In genomic region chr19:34220472-34221063, GRCh38 we compare ENCODE assay signal across 8 cellular contexts. TPM values are rescaled to one million over a fixed set of nuclear protein-coding genes. Genes with fewer than 3 reads are reported as not detected.
DNase-seq lines count a peak whose midpoint lies in the region; ATAC-seq, FAIRE-seq and TF ChIP-seq lines count a peak whose summit lies in the region.

No MANE protein-coding gene starts in this region.

- WGBS in tibial nerve, 2 donors = 67 to 68% methylated on average over 4 of the region's 4 CpGs

- no peaks in the 10 kb centered on the region for H3K27me3 ChIP-seq in endothelial cell of umbilical vein (ENCODE audit: control insufficient read depth in 2 of 2, insufficient read depth in 2 of 2, low read length in 2 of 2)
- H3K27me3 ChIP-seq in naive thymus-derived CD4-positive, alpha-beta T cell (ENCODE audit: control insufficient read depth in 2 of 2, insufficient read depth in 2 of 2, low read length in 2 of 2) = no peaks in the 10 kb centered on the region
- H3K27me3 ChIP-seq in tibial nerve = no peaks in the 10 kb centered on the region

- no peak for TF ChIP-seq POLR2A in endothelial cell of umbilical vein (IDR thresholded peaks at IDR 0.05; ENCODE audit: low read depth, low read length)
- no peak for TF ChIP-seq POLR2A in tibial nerve (IDR thresholded peaks at IDR 0.05)

- peak; percentile 38 for ATAC-seq in activated CD8-positive, alpha-beta T cell treated with anti-CD3 and anti-CD28 coated beads, Interleukin-2, amount 10 ng/mL, durations not matched to agents 7 days and 5 days
- ATAC-seq in naive thymus-derived CD4-positive, alpha-beta T cell = no peak
- no peak for ATAC-seq in HG02973 (IDR thresholded peaks at IDR 0.05; ENCODE audit: unreplicated experiment)

- TF ChIP-seq CTCF in endothelial cell of umbilical vein (IDR thresholded peaks at IDR 0.05; ENCODE audit: extremely low read depth in 1 of 2, insufficient read depth in 1 of 2, low read depth in 1 of 2, low read length in 2 of 2) (peak; percentile 72 to 76), tibial nerve (IDR thresholded peaks at IDR 0.05) (peak; percentile 46 to 65 (median 51))

- H3K9me1 ChIP-seq in endothelial cell of umbilical vein (replicated peaks; ENCODE audit: control insufficient read depth, extremely low read depth, insufficient read depth, low read length) = no peaks in the 10 kb centered on the region

- H3K9ac ChIP-seq in endothelial cell of umbilical vein (replicated peaks; ENCODE audit: extremely low read depth, insufficient read depth, low read length) = no peak overlapping the region

- H3K4me3 Mint-ChIP-seq in activated CD8-positive, alpha-beta T cell treated with anti-CD3 and anti-CD28 coated beads, Interleukin-2, amount 10 ng/mL, durations not matched to agents 7 days and 5 days = no peak overlapping the region
- peak overlapping the region in 4 of 10 donors; percentile 3 to 29 (median 10) for H3K4me3 Mint-ChIP-seq in naive thymus-derived CD4-positive, alpha-beta T cell

- CTCF ChIA-PET in HEK293T (lab: Yijun Ruan, JAX) (interaction anchor here (1.1 kb wide), 1 partner anchor 25 kb away, joined by 3 read pairs; no protein-coding TSS in a partner anchor), endothelial cell of umbilical vein (lab: Charles Lee) (interaction anchor here (0.7 to 1.6 kb wide), 4 partner anchors 12 to 135 kb away, joined by 3 to 18 read pairs (median 3); no protein-coding TSS in a partner anchor)
- CTCF ChIA-PET in activated CD8-positive, alpha-beta T cell treated with anti-CD3 and anti-CD28 coated beads, Interleukin-2, amount 10 ng/mL, durations not matched to agents 7 days and 5 days (lab: Charles Lee) = interaction anchor here (0.7 to 1.5 kb wide), 9 partner anchors 8 to 114 kb away, joined by 3 to 7 read pairs (median 4); no protein-coding TSS in a partner anchor
- CTCF ChIA-PET in naive thymus-derived CD4-positive, alpha-beta T cell (lab: Charles Lee) = interaction anchor here (0.7 to 1.0 kb wide), 5 partner anchors 10 to 239 kb away, joined by 3 to 6 read pairs (median 4); no protein-coding TSS in a partner anchor

- dilution Hi-C loops in endothelial cell of umbilical vein (cut with MboI; ENCODE audit: extremely low pct_ligation_motif_present, low sequenced_read_pairs) = no loop called here

- no peaks in the 10 kb centered on the region for H3K9me3 Mint-ChIP-seq in activated CD8-positive, alpha-beta T cell treated with anti-CD3 and anti-CD28 coated beads, Interleukin-2, amount 10 ng/mL, durations not matched to agents 7 days and 5 days (ENCODE audit: insufficient read depth)
- H3K9me3 Mint-ChIP-seq in naive thymus-derived CD4-positive, alpha-beta T cell = no peaks in the 10 kb centered on the region

- H3K36me3 Mint-ChIP-seq in activated CD8-positive, alpha-beta T cell treated with anti-CD3 and anti-CD28 coated beads, Interleukin-2, amount 10 ng/mL, durations not matched to agents 7 days and 5 days (ENCODE audit: low read depth) = peaks cover 75% of the 10 kb centered on the region
- H3K36me3 Mint-ChIP-seq in naive thymus-derived CD4-positive, alpha-beta T cell = peaks cover 14 to 52% (median 42%) of the 10 kb centered on the region in 5 donors

- no peaks in the 10 kb centered on the region for H4K20me1 ChIP-seq in endothelial cell of umbilical vein (replicated peaks; ENCODE audit: control insufficient read depth, extremely low read depth, insufficient read depth, low read length)

- H3K4me2 ChIP-seq in endothelial cell of umbilical vein (ENCODE audit: insufficient read depth, low read length) = no peak overlapping the region

- intact Hi-C loops in endothelial cell of umbilical vein (cut with micrococcal nuclease) = loop anchor here (1.0 kb wide), 2 partner anchors 116 to 126 kb away; no protein-coding TSS in a partner anchor
- intact Hi-C loops in naive thymus-derived CD4-positive, alpha-beta T cell (cut with micrococcal nuclease) = loop anchor here (1.0 kb wide), 2 partner anchors 48 to 99 kb away; partner anchors contain the start of gene LSM14A (in 1 of the 2)

- no peaks in the 10 kb centered on the region for H3K9me3 ChIP-seq in endothelial cell of umbilical vein (replicated peaks; ENCODE audit: control insufficient read depth, insufficient read depth, low read length)
- no peaks in the 10 kb centered on the region for H3K9me3 ChIP-seq in naive thymus-derived CD4-positive, alpha-beta T cell (ENCODE audit: control insufficient read depth in 2 of 3, low read length in 3 of 3)
- no peaks in the 10 kb centered on the region for H3K9me3 ChIP-seq in tibial nerve

- TF ChIP-seq EP300 in tibial nerve (IDR thresholded peaks at IDR 0.05) = no peak

- H3K27ac ChIP-seq in endothelial cell of umbilical vein (ENCODE audit: insufficient read depth, low read depth, low read length) (no peak overlapping the region), tibial nerve (no peak overlapping the region)
- H3K27ac ChIP-seq in naive thymus-derived CD4-positive, alpha-beta T cell (ENCODE audit: low read depth, low read length) = no peak overlapping the region

- H3K4me1 ChIP-seq in endothelial cell of umbilical vein (ENCODE audit: control insufficient read depth, extremely low read depth, insufficient read depth, low read length) (peaks cover 21% of the 10 kb centered on the region), tibial nerve (peaks cover 0 to 30% (median 0%) of the 10 kb centered on the region in 4 donors)
- H3K4me1 ChIP-seq in naive thymus-derived CD4-positive, alpha-beta T cell (ENCODE audit: control insufficient read depth in 2 of 2, insufficient read depth in 2 of 2, low read length in 2 of 2) = peaks cover 19 to 24% of the 10 kb centered on the region in 2 donors

- no peak overlapping the region for H2AFZ ChIP-seq in endothelial cell of umbilical vein (ENCODE audit: low read depth, low read length)

- H3K4me3 ChIP-seq in endothelial cell of umbilical vein (replicated peaks in 1 of 3; ENCODE audit: insufficient read depth in 1 of 3, low read depth in 1 of 3, low read length in 3 of 3) (no peak overlapping the region), tibial nerve (no peak overlapping the region)
- no peak overlapping the region for H3K4me3 ChIP-seq in naive thymus-derived CD4-positive, alpha-beta T cell (ENCODE audit: low read length)

- DNase-seq in AML-193 (lab: John Stamatoyannopoulos, UW) (peak; percentile 44 to 57), HEK293T (ENCODE audit: extremely low spot score) (peak; percentile 59), NCI-H774 (lab: John Stamatoyannopoulos, UW) (peak; percentile 26), endothelial cell of umbilical vein (ENCODE audit: low read depth, low spot score) (peak; percentile 71), tibial nerve (ENCODE audit: low spot score in 2 of 2) (peak; percentile 27 to 86)
- peak; percentile 72 for DNase-seq in activated CD8-positive, alpha-beta T cell treated with anti-CD3 and anti-CD28 coated beads, Interleukin-2, amount 10 ng/mL, durations not matched to agents 7 days and 5 days
- peak; percentile 21 to 58 (median 47) for DNase-seq in naive thymus-derived CD4-positive, alpha-beta T cell

- no peaks in the 10 kb centered on the region for H3K27me3 Mint-ChIP-seq in activated CD8-positive, alpha-beta T cell treated with anti-CD3 and anti-CD28 coated beads, Interleukin-2, amount 10 ng/mL, durations not matched to agents 7 days and 5 days (ENCODE audit: low read depth)
- no peaks in the 10 kb centered on the region for H3K27me3 Mint-ChIP-seq in naive thymus-derived CD4-positive, alpha-beta T cell

- POLR2A ChIA-PET in HEK293T (lab: Yijun Ruan, JAX) (no interaction called here), endothelial cell of umbilical vein (lab: Charles Lee) (no interaction called here)
- POLR2A ChIA-PET in activated CD8-positive, alpha-beta T cell treated with anti-CD3 and anti-CD28 coated beads, Interleukin-2, amount 10 ng/mL, durations not matched to agents 7 days and 5 days (lab: Charles Lee) = no interaction called here
- POLR2A ChIA-PET in naive thymus-derived CD4-positive, alpha-beta T cell (lab: Charles Lee) = interaction anchor here (0.6 to 4.9 kb wide), 4 partner anchors 12 to 515 kb away, joined by 3 to 34 read pairs (median 5); partner anchors contain the start of gene LSM14A

- no TSS peak for BruUV-seq in endothelial cell of umbilical vein (replicated peaks; lab: Mats Ljungman, UMichigan)

- H3K79me2 ChIP-seq in endothelial cell of umbilical vein (ENCODE audit: control insufficient read depth, insufficient read depth, low read length) = peaks cover 30% of the 10 kb centered on the region

- no peak overlapping the region for H3K27ac Mint-ChIP-seq in activated CD8-positive, alpha-beta T cell treated with anti-CD3 and anti-CD28 coated beads, Interleukin-2, amount 10 ng/mL, durations not matched to agents 7 days and 5 days
- H3K27ac Mint-ChIP-seq in naive thymus-derived CD4-positive, alpha-beta T cell = peak overlapping the region in 8 of 9 donors; percentile 31 to 89 (median 76)

- FAIRE-seq in endothelial cell of umbilical vein (lab: Jason Lieb, UNC) = peak; percentile 58

- H3K4me1 Mint-ChIP-seq in activated CD8-positive, alpha-beta T cell treated with anti-CD3 and anti-CD28 coated beads, Interleukin-2, amount 10 ng/mL, durations not matched to agents 7 days and 5 days (ENCODE audit: low read depth) = peaks cover 47% of the 10 kb centered on the region
- H3K4me1 Mint-ChIP-seq in naive thymus-derived CD4-positive, alpha-beta T cell = peaks cover 23 to 79% (median 58%) of the 10 kb centered on the region in 7 donors

- peaks cover 23 to 34% of the 10 kb centered on the region in 2 experiments for H3K36me3 ChIP-seq in endothelial cell of umbilical vein (ENCODE audit: control insufficient read depth in 2 of 2, extremely low read depth in 1 of 2, insufficient read depth in 2 of 2, low read length in 2 of 2)
- H3K36me3 ChIP-seq in naive thymus-derived CD4-positive, alpha-beta T cell (ENCODE audit: control insufficient read depth in 2 of 3, insufficient read depth in 3 of 3, low read length in 3 of 3) = peaks cover 16 to 55% (median 34%) of the 10 kb centered on the region in 3 experiments
- peaks cover 0 to 85% (median 16%) of the 10 kb centered on the region in 3 donors for H3K36me3 ChIP-seq in tibial nerve

RNA-seq across cellular contexts. Expression of gene GARRE1, which starts 33.8 kb away (rescaled TPM):
- total RNA-seq in activated CD8-positive, alpha-beta T cell treated with anti-CD3 and anti-CD28 coated beads, Interleukin-2, amount 10 ng/mL, durations not matched to agents 7 days and 5 days = 1 to 10 TPM; 6.3 to 8.3 TPM
- 46.8 and 46.9 TPM in 2 replicates for total RNA-seq in endothelial cell of umbilical vein
- 39.2 and 45.4 TPM in 2 replicates for polyA plus RNA-seq in endothelial cell of umbilical vein
- 28.6 and 30.7 TPM in 2 replicates for polyA plus RNA-seq in endothelial cell of umbilical vein (2011; cell fraction: cytosol; rRNA removed)
- polyA plus RNA-seq in endothelial cell of umbilical vein (2011; cell fraction: nucleus; rRNA removed) = 48.6 and 54.8 TPM in 2 replicates
- polyA plus RNA-seq in endothelial cell of umbilical vein (2012) = 26.3 and 31.4 TPM in 2 replicates
- 51.5 and 51.9 TPM in 2 replicates for polyA minus RNA-seq in endothelial cell of umbilical vein
- polyA minus RNA-seq in endothelial cell of umbilical vein (2011; cell fraction: cytosol; rRNA and poly(A)+ RNA removed) = 6.5 TPM
- polyA minus RNA-seq in endothelial cell of umbilical vein (2011; cell fraction: nucleus; rRNA and poly(A)+ RNA removed) = 44.0 and 49.9 TPM in 2 replicates
- 10 to 100 TPM; 11.7 to 57.2 (median 38.0) TPM for total RNA-seq in naive thymus-derived CD4-positive, alpha-beta T cell
- 1 to 10 TPM; 5.3 to 9.0 TPM for polyA plus RNA-seq in naive thymus-derived CD4-positive, alpha-beta T cell
- total RNA-seq in tibial nerve = 10 to 100 TPM; 21.6 to 35.4 (median 30.9) TPM

RNA-seq across cellular contexts. Expression of gene LSM14A, which starts 48.3 kb away (rescaled TPM):
- 100 to 1,000 TPM; 133 to 139 TPM for total RNA-seq in activated CD8-positive, alpha-beta T cell treated with anti-CD3 and anti-CD28 coated beads, Interleukin-2, amount 10 ng/mL, durations not matched to agents 7 days and 5 days
- total RNA-seq in endothelial cell of umbilical vein (114 and 122 TPM in 2 replicates), tibial nerve (100 to 1,000 TPM in 1 of 4 donors, 10 to 100 TPM in 3; 68.4 to 117 (median 98.1) TPM)
- 96.7 and 99.7 TPM in 2 replicates for polyA plus RNA-seq in endothelial cell of umbilical vein
- 94.2 and 96.4 TPM in 2 replicates for polyA plus RNA-seq in endothelial cell of umbilical vein (2011; cell fraction: cytosol; rRNA removed)
- 68.2 and 72.9 TPM in 2 replicates for polyA plus RNA-seq in endothelial cell of umbilical vein (2011; cell fraction: nucleus; rRNA removed)
- 91.2 and 105 TPM in 2 replicates for polyA plus RNA-seq in endothelial cell of umbilical vein (2012)
- polyA minus RNA-seq in endothelial cell of umbilical vein = 296 and 327 TPM in 2 replicates
- 117 TPM for polyA minus RNA-seq in endothelial cell of umbilical vein (2011; cell fraction: cytosol; rRNA and poly(A)+ RNA removed)
- 133 and 141 TPM in 2 replicates for polyA minus RNA-seq in endothelial cell of umbilical vein (2011; cell fraction: nucleus; rRNA and poly(A)+ RNA removed)
- total RNA-seq in naive thymus-derived CD4-positive, alpha-beta T cell = 100 to 1,000 TPM; 124 to 189 (median 166) TPM
- polyA plus RNA-seq in naive thymus-derived CD4-positive, alpha-beta T cell = 100 to 1,000 TPM; 171 to 174 TPM
